ENCODE assay signal across 8 cellular contexts in the genomic region with DNA sequence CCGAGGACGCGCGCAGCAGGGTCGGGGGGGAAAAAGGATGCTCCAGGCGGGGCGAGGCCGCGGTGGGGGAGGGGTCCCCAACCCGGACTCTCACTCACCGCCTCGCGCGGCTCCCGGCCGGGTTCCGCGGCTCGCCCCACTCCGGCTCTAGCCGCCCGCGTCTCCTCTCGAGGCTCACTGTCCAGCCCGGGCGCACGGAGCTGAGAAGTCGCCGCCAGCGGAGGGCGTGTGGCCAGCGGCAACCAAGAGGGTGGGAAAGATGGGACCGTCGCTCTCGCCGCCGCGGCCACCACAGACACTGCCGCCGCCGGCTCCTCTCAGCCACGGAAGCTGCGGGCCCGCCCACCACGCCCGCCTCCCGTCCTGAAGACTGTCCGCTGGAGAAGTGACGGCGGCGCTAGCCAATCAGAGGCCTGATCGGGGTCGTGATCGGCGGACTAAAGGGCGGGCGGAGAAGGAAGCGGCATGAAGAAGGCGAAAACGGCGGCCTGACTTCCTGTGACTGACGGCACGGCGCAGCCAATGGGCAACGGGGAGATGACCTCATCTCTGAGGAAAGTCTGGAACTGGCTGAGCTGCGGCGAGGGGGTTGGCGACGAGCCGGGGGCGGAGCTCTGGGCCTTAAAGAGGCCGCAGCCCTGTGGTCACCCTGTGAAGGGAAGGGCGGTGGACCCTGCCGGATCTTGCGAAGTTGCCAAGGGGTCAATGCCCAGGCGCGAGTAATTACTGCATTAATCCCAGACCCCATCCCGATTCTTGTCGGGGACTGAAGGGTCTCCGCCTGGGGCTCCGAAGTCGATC. TPM values are rescaled to one million over a fixed set of nuclear protein-coding genes. Genes with fewer than 3 reads are reported as not detected.
DNase-seq lines count a peak whose midpoint lies in the region; ATAC-seq, FAIRE-seq and TF ChIP-seq lines count a peak whose summit lies in the region.

A gene (minus strand): TSS at position 340 of the 801 bp plus-strand sequence.

- peak within 1 kb of the TSS; percentile 88 for H3K9ac ChIP-seq in keratinocyte (ENCODE audit: control insufficient read depth, extremely low read depth, insufficient read depth, low read length)

- peak within 1 kb of the TSS; percentile 81 for H2AFZ ChIP-seq in keratinocyte (ENCODE audit: control insufficient read depth, low read length)

- FAIRE-seq in keratinocyte (lab: Jason Lieb, UNC) = peak; percentile 86

- no peaks in the 10 kb centered on the region for H3K9me1 ChIP-seq in keratinocyte (ENCODE audit: control insufficient read depth, extremely low read depth, insufficient read depth, low read length)

- peak within 1 kb of the TSS; percentile 85 to 96 (median 95) for H3K4me3 ChIP-seq in keratinocyte (ENCODE audit: control insufficient read depth in 2 of 3, extremely low read depth in 1 of 3, insufficient read depth in 2 of 3, low read depth in 1 of 3, low read length in 3 of 3)

- peak; percentile 98 for DNase-seq in AML-193 (lab: John Stamatoyannopoulos, UW)
- DNase-seq in NCI-H510A treated with DMSO at 0.1 percent for 48 hours (lab: John Stamatoyannopoulos, UW) = peak; percentile 88
- DNase-seq in activated CD4-positive, alpha-beta T cell treated with anti-CD3 and anti-CD28 coated beads for 24 hours (ENCODE audit: low read depth in 2 of 2) = peak; percentile 99
- peak; percentile 100 for DNase-seq in chondrocyte (ENCODE audit: low spot score)
- DNase-seq in keratinocyte (ENCODE audit: low read depth, low spot score) = peak; percentile 98
- peak; percentile 97 to 98 for DNase-seq in stimulated activated CD4-positive, alpha-beta T cell treated with anti-CD3 and anti-CD28 coated beads, Interleukin-15, amount 100 ng/mL, for 1 hour (ENCODE audit: low read depth in 1 of 2, low spot score in 1 of 2)

- no peaks in the 10 kb centered on the region for H3K27me3 Mint-ChIP-seq in chondrocyte (ENCODE audit: low read depth)

- H3K36me3 Mint-ChIP-seq in chondrocyte (ENCODE audit: low read depth) = no peaks in the 10 kb centered on the region

- H3K27ac Mint-ChIP-seq in chondrocyte (ENCODE audit: unreplicated experiment) = peak within 1 kb of the TSS; percentile 96

- H4K20me1 ChIP-seq in keratinocyte (ENCODE audit: control insufficient read depth, extremely low read depth, insufficient read depth, low read length) = peaks cover 11% of the 10 kb centered on the region

- H3K36me3 ChIP-seq in keratinocyte (ENCODE audit: control insufficient read depth in 2 of 2, extremely low read depth in 1 of 2, insufficient read depth in 2 of 2, low read length in 2 of 2) = no peaks in the 10 kb centered on the region

- H3K79me2 ChIP-seq in keratinocyte (ENCODE audit: control insufficient read depth, insufficient read depth, low read length) = peaks cover 49% of the 10 kb centered on the region

- H3K9me3 ChIP-seq in keratinocyte (ENCODE audit: control insufficient read depth, low read depth, low read length) = no peaks in the 10 kb centered on the region

- TF ChIP-seq POLR2A in GM19193 (IDR thresholded peaks at IDR 0.05; ENCODE audit: extremely low read depth, insufficient read depth, insufficient read length) = peak; percentile 83

- H3K4me1 ChIP-seq in keratinocyte (ENCODE audit: control insufficient read depth, extremely low read depth, insufficient read depth, low read length) = peaks cover 22% of the 10 kb centered on the region

- peak within 1 kb of the TSS; percentile 88 for H3K27ac ChIP-seq in keratinocyte (ENCODE audit: control insufficient read depth, insufficient read depth, low read length)

- dilution Hi-C loops in keratinocyte (cut with MboI; ENCODE audit: extremely low pct_ligation_motif_present, low sequenced_read_pairs) = loop anchor here (25.0 kb wide), 1 partner anchor 99 kb away; no protein-coding TSS in a partner anchor

- H3K4me1 Mint-ChIP-seq in chondrocyte (ENCODE audit: low read depth) = peaks cover 46% of the 10 kb centered on the region

- H3K4me3 Mint-ChIP-seq in chondrocyte (ENCODE audit: unreplicated experiment) = peak within 1 kb of the TSS; percentile 90

- ATAC-seq in HG03439 (IDR thresholded peaks at IDR 0.05; ENCODE audit: unreplicated experiment) = peak; percentile 89

- H3K9me3 Mint-ChIP-seq in chondrocyte (ENCODE audit: low read depth) = no peaks in the 10 kb centered on the region

- TF ChIP-seq CTCF in chondrocyte (IDR thresholded peaks at IDR 0.05) (no peak), keratinocyte (optimal IDR thresholded peaks at IDR 0.05 in 1 of 3, IDR thresholded peaks at IDR 0.05 in 1 of 3, conservative IDR thresholded peaks at IDR 0.05 in 1 of 3; ENCODE audit: extremely low read depth in 1 of 3, insufficient read depth in 2 of 3, low read length in 3 of 3) (no peak)

- no peaks in the 10 kb centered on the region for H3K27me3 ChIP-seq in keratinocyte (ENCODE audit: control insufficient read depth, extremely low read depth, insufficient read depth, low read length)

- H3K4me2 ChIP-seq in keratinocyte (ENCODE audit: control insufficient read depth, extremely low read depth, insufficient read depth, low read depth, low read length) = peak within 1 kb of the TSS; percentile 96

RNA-seq across cellular contexts. Expression of the gene that starts here (rescaled TPM):
- 58.2 to 69.8 TPM (median 65.3 TPM) in 3 replicates for total RNA-seq in chondrocyte
- polyA plus RNA-seq in keratinocyte = 5.6 to 14.3 TPM (median 6.5 TPM) in 3 replicates
- polyA plus RNA-seq in keratinocyte (2011; ENCODE audit: low read depth) = 8.2 TPM
- polyA plus RNA-seq in keratinocyte (2011; cell fraction: cytosol; rRNA removed) = 4.9 and 10.8 TPM in 2 replicates
- 33.6 and 38.9 TPM in 2 replicates for polyA plus RNA-seq in keratinocyte (2011; cell fraction: nucleus; rRNA removed)
- polyA plus RNA-seq in keratinocyte (2012; ENCODE audit: low replicate concordance) = 22.3 and 39.1 TPM in 2 replicates
- 28.4 to 116 TPM (median 38.1 TPM) in 3 replicates for polyA minus RNA-seq in keratinocyte
- polyA minus RNA-seq in keratinocyte (2011; cell fraction: cytosol; rRNA and poly(A)+ RNA removed) = 52.6 TPM
- polyA minus RNA-seq in keratinocyte (2011; cell fraction: nucleus; rRNA and poly(A)+ RNA removed) = 49.2 and 94.8 TPM in 2 replicates

Comparison
In these comparisons a context has a peak if more than half of its experiments do, and no peak if none do; other contexts are left out.
1. Peak in every context shown above with its lines: DNase-seq, ATAC-seq, H3K4me3 ChIP-seq and H3K27ac ChIP-seq.